ENCODE assay signal across 1 cellular context in genomic region chr6:150640556-150641206, GRCh38.
TF ChIP-seq lines count a peak whose summit lies in the region.

No MANE protein-coding gene starts in this region.

TF ChIP-seq in HEK293, 187 proteins besides CTCF, POLR2A, EP300 and RAD21 (continued from another document):
- TF ChIP-seq PRDM6 (tag by site-specific recombination; IDR thresholded peaks at IDR 0.05) (peak; percentile 53), ZNF610 (tag by site-specific recombination; IDR thresholded peaks at IDR 0.05; ENCODE audit: borderline replicate concordance) (no peak), ZNF747 (tag by site-specific recombination; IDR thresholded peaks at IDR 0.05) (no peak), ZNF677 (tag by site-specific recombination; IDR thresholded peaks at IDR 0.05) (no peak), ZNF248 (tag by site-specific recombination; IDR thresholded peaks at IDR 0.05) (no peak), ZNF777 (tag by site-specific recombination; IDR thresholded peaks at IDR 0.05; ENCODE audit: borderline replicate concordance) (no peak), KLF10 (tag by site-specific recombination; IDR thresholded peaks at IDR 0.05) (no peak), YY1 (tag by site-specific recombination; IDR thresholded peaks at IDR 0.05) (no peak), WT1 (tag by site-specific recombination; IDR thresholded peaks at IDR 0.05) (no peak), ZNF292 (tag by site-specific recombination; IDR thresholded peaks at IDR 0.05; ENCODE audit: borderline replicate concordance, low read depth) (no peak), ZNF354C (tag by site-specific recombination; IDR thresholded peaks at IDR 0.05; ENCODE audit: borderline replicate concordance, low read depth) (no peak), KLF8 (tag by site-specific recombination; IDR thresholded peaks at IDR 0.05) (no peak), ZNF169 (tag by site-specific recombination; IDR thresholded peaks at IDR 0.05) (no peak), ZNF433 (tag by site-specific recombination; IDR thresholded peaks at IDR 0.05; ENCODE audit: low read depth) (no peak), PRDM4 (tag by site-specific recombination; IDR thresholded peaks at IDR 0.05) (peak; percentile 51), ZNF510 (tag by site-specific recombination; IDR thresholded peaks at IDR 0.05; ENCODE audit: insufficient replicate concordance) (no peak), ZNF148 (tag by site-specific recombination; IDR thresholded peaks at IDR 0.05; ENCODE audit: borderline replicate concordance) (no peak), ZNF398 (tag by site-specific recombination; IDR thresholded peaks at IDR 0.05) (no peak), ZNF121 (tag by site-specific recombination; IDR thresholded peaks at IDR 0.05) (no peak), SCRT2 (tag by site-specific recombination; IDR thresholded peaks at IDR 0.05) (peak; percentile 59; the same call in 1 of the 2 replicates), TCF7L2 (IDR thresholded peaks at IDR 0.05; ENCODE audit: borderline replicate concordance, low read depth, low read length) (peak; percentile 71), ZNF23 (tag by site-specific recombination; IDR thresholded peaks at IDR 0.05; ENCODE audit: borderline replicate concordance) (no peak), SP7 (tag by site-specific recombination; IDR thresholded peaks at IDR 0.05) (no peak), ZNF768 (tag by site-specific recombination; IDR thresholded peaks at IDR 0.05) (no peak), ZNF214 (tag by site-specific recombination; IDR thresholded peaks at IDR 0.05; ENCODE audit: borderline replicate concordance) (no peak), GLI2 (tag by site-specific recombination; IDR thresholded peaks at IDR 0.05; ENCODE audit: borderline replicate concordance, low read depth) (no peak), IKZF3 (tag by site-specific recombination; IDR thresholded peaks at IDR 0.05) (no peak)
- TF ChIP-seq, protein P1, sequence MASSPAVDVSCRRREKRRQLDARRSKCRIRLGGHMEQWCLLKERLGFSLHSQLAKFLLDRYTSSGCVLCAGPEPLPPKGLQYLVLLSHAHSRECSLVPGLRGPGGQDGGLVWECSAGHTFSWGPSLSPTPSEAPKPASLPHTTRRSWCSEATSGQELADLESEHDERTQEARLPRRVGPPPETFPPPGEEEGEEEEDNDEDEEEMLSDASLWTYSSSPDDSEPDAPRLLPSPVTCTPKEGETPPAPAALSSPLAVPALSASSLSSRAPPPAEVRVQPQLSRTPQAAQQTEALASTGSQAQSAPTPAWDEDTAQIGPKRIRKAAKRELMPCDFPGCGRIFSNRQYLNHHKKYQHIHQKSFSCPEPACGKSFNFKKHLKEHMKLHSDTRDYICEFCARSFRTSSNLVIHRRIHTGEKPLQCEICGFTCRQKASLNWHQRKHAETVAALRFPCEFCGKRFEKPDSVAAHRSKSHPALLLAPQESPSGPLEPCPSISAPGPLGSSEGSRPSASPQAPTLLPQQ (tag by site-specific recombination; IDR thresholded peaks at IDR 0.05) = no peak
- TF ChIP-seq, protein P2, sequence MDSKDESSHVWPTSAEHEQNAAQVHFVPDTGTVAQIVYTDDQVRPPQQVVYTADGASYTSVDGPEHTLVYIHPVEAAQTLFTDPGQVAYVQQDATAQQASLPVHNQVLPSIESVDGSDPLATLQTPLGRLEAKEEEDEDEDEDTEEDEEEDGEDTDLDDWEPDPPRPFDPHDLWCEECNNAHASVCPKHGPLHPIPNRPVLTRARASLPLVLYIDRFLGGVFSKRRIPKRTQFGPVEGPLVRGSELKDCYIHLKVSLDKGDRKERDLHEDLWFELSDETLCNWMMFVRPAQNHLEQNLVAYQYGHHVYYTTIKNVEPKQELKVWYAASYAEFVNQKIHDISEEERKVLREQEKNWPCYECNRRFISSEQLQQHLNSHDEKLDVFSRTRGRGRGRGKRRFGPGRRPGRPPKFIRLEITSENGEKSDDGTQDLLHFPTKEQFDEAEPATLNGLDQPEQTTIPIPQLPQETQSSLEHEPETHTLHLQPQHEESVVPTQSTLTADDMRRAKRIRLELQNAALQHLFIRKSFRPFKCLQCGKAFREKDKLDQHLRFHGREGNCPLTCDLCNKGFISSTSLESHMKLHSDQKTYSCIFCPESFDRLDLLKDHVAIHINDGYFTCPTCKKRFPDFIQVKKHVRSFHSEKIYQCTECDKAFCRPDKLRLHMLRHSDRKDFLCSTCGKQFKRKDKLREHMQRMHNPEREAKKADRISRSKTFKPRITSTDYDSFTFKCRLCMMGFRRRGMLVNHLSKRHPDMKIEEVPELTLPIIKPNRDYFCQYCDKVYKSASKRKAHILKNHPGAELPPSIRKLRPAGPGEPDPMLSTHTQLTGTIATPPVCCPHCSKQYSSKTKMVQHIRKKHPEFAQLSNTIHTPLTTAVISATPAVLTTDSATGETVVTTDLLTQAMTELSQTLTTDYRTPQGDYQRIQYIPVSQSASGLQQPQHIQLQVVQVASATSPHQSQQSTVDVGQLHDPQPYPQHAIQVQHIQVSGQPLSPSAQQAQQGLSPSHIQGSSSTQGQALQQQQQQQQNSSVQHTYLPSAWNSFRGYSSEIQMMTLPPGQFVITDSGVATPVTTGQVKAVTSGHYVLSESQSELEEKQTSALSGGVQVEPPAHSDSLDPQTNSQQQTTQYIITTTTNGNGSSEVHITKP (tag by site-specific recombination; IDR thresholded peaks at IDR 0.05) = no peak
